In the genomic region with DNA sequence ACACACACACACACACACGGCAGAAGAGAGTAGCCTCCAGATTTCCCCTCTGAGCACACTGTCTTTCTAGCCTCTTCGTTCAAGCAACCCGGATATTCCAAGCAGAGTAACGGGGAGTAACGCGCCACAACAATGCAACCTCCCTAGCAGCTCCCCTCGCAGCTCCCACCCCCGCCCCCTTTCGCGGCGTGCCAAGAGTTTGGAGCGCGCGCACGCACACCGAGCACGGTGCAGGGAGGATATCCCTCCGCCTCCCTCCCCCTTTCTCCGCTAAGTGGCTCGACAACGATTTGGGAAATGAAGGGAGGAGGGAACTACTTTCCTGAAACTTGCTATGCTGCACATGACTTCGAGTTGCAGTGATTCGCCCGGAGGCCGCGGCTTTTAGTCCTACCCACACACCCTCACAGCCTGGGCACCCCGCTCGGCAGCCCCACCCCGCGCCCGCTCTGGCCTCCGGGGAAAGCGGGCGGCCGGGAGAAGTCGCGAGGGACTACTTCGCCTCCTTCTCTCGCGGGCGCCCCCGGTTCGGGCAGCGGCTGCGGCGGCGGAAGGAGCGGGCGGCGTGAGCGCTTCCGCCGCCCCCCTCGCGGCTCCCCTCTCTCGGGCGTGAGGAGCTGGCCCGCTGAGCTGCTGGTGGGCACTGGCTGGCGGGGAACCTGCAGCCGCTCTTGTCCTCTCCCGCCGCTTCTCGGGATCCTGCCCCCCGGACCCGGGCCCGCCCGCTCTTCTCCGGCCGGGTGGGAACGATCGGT, we compare ENCODE assay signal across 8 cellular contexts. TPM values are rescaled to one million over a fixed set of nuclear protein-coding genes. Genes with fewer than 3 reads are reported as not detected.
DNase-seq lines count a peak whose midpoint lies in the region; ATAC-seq lines count a peak whose summit lies in the region.

No MANE protein-coding gene starts in this region.

- peak; percentile 84 for DNase-seq in AG08395 (ENCODE audit: low spot score)
- DNase-seq in NCI-H69 (lab: John Stamatoyannopoulos, UW), result peak; percentile 97
- DNase-seq in activated CD4-positive, alpha-beta T cell treated with anti-CD3 and anti-CD28 coated beads, Interleukin-2, amount 50 U/mL, for 1 hour, result peak; percentile 46
- DNase-seq in dermis blood vessel endothelial cell, result peak; percentile 97
- peak; percentile 88 for DNase-seq in left lobe of liver (ENCODE audit: low spot score)
- peak; percentile 53 to 58 for DNase-seq in stimulated activated CD4-positive, alpha-beta T cell treated with anti-CD3 and anti-CD28 coated beads, Interleukin-1b, Interleukin-23, amount 100 ng/mL, for 4 hours (ENCODE audit: low read depth in 2 of 2)

- ATAC-seq in GM19023 (IDR thresholded peaks at IDR 0.05; ENCODE audit: unreplicated experiment), result peak; percentile 49
- peak; percentile 62 for ATAC-seq in HG03432 (IDR thresholded peaks at IDR 0.05; ENCODE audit: unreplicated experiment)
- peak; percentile 85 for ATAC-seq in left lobe of liver

RNA-seq across cellular contexts. Expression of a gene that starts 0.7 kb away (rescaled TPM):
- total RNA-seq in dermis blood vessel endothelial cell (14.4 and 15.8 TPM in 2 replicates), left lobe of liver (4.2 TPM)

Comparison
In these comparisons a context has a peak if more than half of its experiments do, and no peak if none do; other contexts are left out.
1. Peak in every context shown above with its lines: DNase-seq and ATAC-seq.
2. DNase-seq: peak in every context shown above with its lines; median percentile 97 in NCI-H69; 97 in dermis blood vessel endothelial cell; 88 in left lobe of liver; 84 in AG08395; 56 in stimulated activated CD4-positive, alpha-beta T cell treated with anti-CD3 and anti-CD28 coated beads, Interleukin-1b, Interleukin-23, amount 100 ng/mL, for 4 hours; 46 in activated CD4-positive, alpha-beta T cell treated with anti-CD3 and anti-CD28 coated beads, Interleukin-2, amount 50 U/mL, for 1 hour.